ENCODE assay signal across 26 cellular contexts in genomic region chr3:18344306-18345014, GRCh38.
DNase-seq lines count a peak whose midpoint lies in the region; ATAC-seq, FAIRE-seq and TF ChIP-seq lines count a peak whose summit lies in the region.
"Had no signal": no experiment of that assay in that cellular context is flagged by ENCODE, and none has a peak within 500 bp of the region (broad histone marks: within the 10 kb centered on the region; RNA-seq: fewer than 3 reads in every experiment).

No MANE protein-coding gene starts in this region.

- peak overlapping the region; percentile 76 for H3K27ac ChIP-seq in iPS-18a (ENCODE audit: low read length)
- H3K27ac ChIP-seq: C4-2B, dorsolateral prefrontal cortex, pancreas, right atrium auricular region, testis, uterus had no signal

- no peak overlapping the region for H3K9ac ChIP-seq in NT2/D1 (ENCODE audit: insufficient read length, low read depth)
- H3K9ac ChIP-seq in iPS-18a (ENCODE audit: low read length): peak overlapping the region; percentile 30

- no peak overlapping the region for H3K4me3 ChIP-seq in NT2/D1 (ENCODE audit: insufficient read length, low read depth)
- H3K4me3 ChIP-seq in iPS-18a (ENCODE audit: low read length): peak overlapping the region; percentile 47
- H3K4me3 ChIP-seq: dorsolateral prefrontal cortex, pancreas, right atrium auricular region, testis, uterus had no signal

- no peak for FAIRE-seq in GM12891 (lab: Jason Lieb, UNC)
- FAIRE-seq: endothelial cell of umbilical vein, pancreas had no signal

- no peak for DNase-seq in stimulated activated naive CD8-positive, alpha-beta T cell treated with anti-CD3 and anti-CD28 coated beads, Interleukin-15, Interleukin-2, amounts not matched to agents 100 U/mL and 50 U/mL, for 24 hours
- DNase-seq in NT2/D1 (ENCODE audit: low read depth, low spot score) (peak; percentile 68), GM12891 (ENCODE audit: insufficient read length, low spot score) (no peak)
- DNase-seq: activated CD8-positive, alpha-beta T cell treated with anti-CD3 and anti-CD28 coated beads, Interleukin-2, amount 10 ng/mL, durations not matched to agents 7 days and 5 days; activated naive CD4-positive, alpha-beta T cell treated with anti-CD3 and anti-CD28 coated beads for 36 hours; activated T-cell treated with anti-CD3 and anti-CD28 coated beads for 4 hours; cerebellar nuclear complex; dorsolateral prefrontal cortex; KBM-7; NCI-H1436; NCI-H2171 treated with DMSO at 0.1 percent for 48 hours; NCI-H524; pancreas; SHP77 treated with DMSO at 0.1 percent for 48 hours; testis; uterus had no signal

- no peaks in the 10 kb centered on the region for H3K9me3 Mint-ChIP-seq in stimulated activated naive CD8-positive, alpha-beta T cell treated with anti-CD3 and anti-CD28 coated beads, Interleukin-15, Interleukin-2, amounts not matched to agents 100 ng/mL and 50 ng/mL, for 24 hours
- H3K9me3 Mint-ChIP-seq: activated naive CD4-positive, alpha-beta T cell treated with anti-CD3 and anti-CD28 coated beads for 36 hours; nephron had no signal

- H3K27me3 ChIP-seq in NT2/D1 (ENCODE audit: insufficient read depth, insufficient read length) (no peaks in the 10 kb centered on the region), iPS-18a (ENCODE audit: control insufficient read depth, insufficient read depth, low read length) (no peaks in the 10 kb centered on the region)
- H3K27me3 ChIP-seq: dorsolateral prefrontal cortex, pancreas, right atrium auricular region, testis, uterus had no signal

- H3K27me3 Mint-ChIP-seq in stimulated activated naive CD8-positive, alpha-beta T cell treated with anti-CD3 and anti-CD28 coated beads, Interleukin-15, Interleukin-2, amounts not matched to agents 100 ng/mL and 50 ng/mL, for 24 hours: no peaks in the 10 kb centered on the region

- peak overlapping the region; percentile 26 for H3K27ac Mint-ChIP-seq in stimulated activated naive CD8-positive, alpha-beta T cell treated with anti-CD3 and anti-CD28 coated beads, Interleukin-15, Interleukin-2, amounts not matched to agents 100 ng/mL and 50 ng/mL, for 24 hours
- H3K27ac Mint-ChIP-seq: activated CD8-positive, alpha-beta T cell treated with anti-CD3 and anti-CD28 coated beads, Interleukin-2, amount 10 ng/mL, durations not matched to agents 7 days and 5 days; activated naive CD4-positive, alpha-beta T cell treated with anti-CD3 and anti-CD28 coated beads for 36 hours; nephron had no signal

- no peak for ATAC-seq in stimulated activated naive CD8-positive, alpha-beta T cell treated with anti-CD3 and anti-CD28 coated beads, Interleukin-15, Interleukin-2, amounts not matched to agents 100 U/mL and 50 U/mL, for 24 hours
- no peak for ATAC-seq in GM18873 (IDR thresholded peaks at IDR 0.05; ENCODE audit: low FRiP score, unreplicated experiment)
- no peak for ATAC-seq in GM18517 (IDR thresholded peaks at IDR 0.05; ENCODE audit: unreplicated experiment)
- ATAC-seq: activated CD8-positive, alpha-beta T cell treated with anti-CD3 and anti-CD28 coated beads, Interleukin-2, amount 10 ng/mL, durations not matched to agents 7 days and 5 days; left lobe of liver; Panc1; pancreas had no signal

- TF ChIP-seq POLR2A in GM12891 (IDR thresholded peaks at IDR 0.05; ENCODE audit: low read depth, low read length): no peak

- H3K4me1 ChIP-seq in NT2/D1 (ENCODE audit: insufficient read depth, insufficient read length) (no peaks in the 10 kb centered on the region), iPS-18a (ENCODE audit: control insufficient read depth, low read depth, low read length) (peaks cover 62% of the 10 kb centered on the region)
- H3K4me1 ChIP-seq: right atrium auricular region, testis, uterus had no signal

- H3K36me3 ChIP-seq in NT2/D1 (ENCODE audit: insufficient read depth, insufficient read length, low read length) (no peaks in the 10 kb centered on the region), iPS-18a (ENCODE audit: control insufficient read depth, low read depth, low read length) (no peaks in the 10 kb centered on the region)
- H3K36me3 ChIP-seq: uterus had no signal

- H3K4me3 Mint-ChIP-seq in stimulated activated naive CD8-positive, alpha-beta T cell treated with anti-CD3 and anti-CD28 coated beads, Interleukin-15, Interleukin-2, amounts not matched to agents 100 ng/mL and 50 ng/mL, for 24 hours: no peak overlapping the region
- H3K4me3 Mint-ChIP-seq: activated CD8-positive, alpha-beta T cell treated with anti-CD3 and anti-CD28 coated beads, Interleukin-2, amount 10 ng/mL, durations not matched to agents 7 days and 5 days; activated naive CD4-positive, alpha-beta T cell treated with anti-CD3 and anti-CD28 coated beads for 36 hours; nephron had no signal

- H3K36me3 Mint-ChIP-seq in stimulated activated naive CD8-positive, alpha-beta T cell treated with anti-CD3 and anti-CD28 coated beads, Interleukin-15, Interleukin-2, amounts not matched to agents 100 ng/mL and 50 ng/mL, for 24 hours (ENCODE audit: low read depth): peaks cover 19% of the 10 kb centered on the region

- H3K4me1 Mint-ChIP-seq in stimulated activated naive CD8-positive, alpha-beta T cell treated with anti-CD3 and anti-CD28 coated beads, Interleukin-15, Interleukin-2, amounts not matched to agents 100 ng/mL and 50 ng/mL, for 24 hours (ENCODE audit: low read depth): peaks cover 9% of the 10 kb centered on the region
- H3K4me1 Mint-ChIP-seq: nephron had no signal

- H3K9me3 ChIP-seq in NT2/D1 (ENCODE audit: insufficient read depth, low read length) (no peaks in the 10 kb centered on the region), iPS-18a (ENCODE audit: control insufficient read depth, low read depth, low read length) (no peaks in the 10 kb centered on the region)
- H3K9me3 ChIP-seq: pancreas, right atrium auricular region, testis, uterus had no signal

TF ChIP-seq in GM12891, 5 proteins besides CTCF, POLR2A, EP300 and RAD21:
- TF ChIP-seq PAX5 (IDR thresholded peaks at IDR 0.05; ENCODE audit: insufficient read depth, low read length, severe bottlenecking): no peak
- no peak for TF ChIP-seq POLR2AphosphoS5 (IDR thresholded peaks at IDR 0.05; ENCODE audit: low read depth, low read length)
- TF ChIP-seq SPI1 (IDR thresholded peaks at IDR 0.05; ENCODE audit: low read depth, low read length): no peak
- TF ChIP-seq TAF1 (IDR thresholded peaks at IDR 0.05; ENCODE audit: low read depth, low read length): no peak
- TF ChIP-seq POU2F2 (IDR thresholded peaks at IDR 0.05; ENCODE audit: low read depth, low read length): no peak
